ENCODE assay signal across 13 cellular contexts in the genomic region with DNA sequence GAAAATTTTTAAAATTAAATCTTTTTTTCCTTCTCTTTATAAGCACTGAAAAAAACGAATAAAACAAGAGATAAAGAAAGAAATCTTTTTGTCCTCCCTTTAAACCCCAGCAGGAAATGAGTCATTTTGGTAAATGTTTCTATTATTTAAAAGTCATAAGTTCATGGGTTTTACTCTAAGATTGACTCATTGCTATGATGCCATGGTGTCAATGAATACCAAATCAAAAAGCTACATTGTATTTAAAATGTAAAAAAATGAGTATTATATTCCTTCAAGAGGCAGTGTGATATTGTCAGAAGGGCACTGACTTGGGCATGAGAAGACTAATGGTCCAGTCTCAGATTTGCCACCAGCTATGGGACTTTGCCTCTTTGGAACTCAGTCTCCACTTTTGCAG.
A peak's percentile ranks its signal among the peaks of the same experiment; 100 is the strongest.
DNase-seq lines count a peak whose midpoint lies in the region; ATAC-seq, FAIRE-seq and TF ChIP-seq lines count a peak whose summit lies in the region.
"Had no signal": no experiment of that assay in that cellular context is flagged by ENCODE, and none has a peak within 500 bp of the region (broad histone marks: within the 10 kb centered on the region; RNA-seq: fewer than 3 reads in every experiment).

No MANE protein-coding gene starts in this region.

- POLR2A ChIA-PET in GM10248 (lab: Yijun Ruan, JAX), result no interaction called here

- intact Hi-C loops in ascending aorta (cut with DNase I), result no loop called here

- FAIRE-seq in small intestine (lab: Jason Lieb, UNC), result no peak

- 7 to 24% (median 13%) methylated on average over 1 of the region's 1 CpG for WGBS in small intestine, 3 donors

- H3K27me3 ChIP-seq in small intestine (ENCODE audit: control insufficient read depth in 2 of 2, insufficient read depth in 2 of 2, low read length in 2 of 2), result no peaks in the 10 kb centered on the region
- H3K27me3 ChIP-seq in ascending aorta, result no peaks in the 10 kb centered on the region
- H3K27me3 ChIP-seq: upper lobe of left lung had no signal

- ATAC-seq in GM19455 (IDR thresholded peaks at IDR 0.05; ENCODE audit: unreplicated experiment) (peak; percentile 84), HG03066 (IDR thresholded peaks at IDR 0.05; ENCODE audit: low read depth, unreplicated experiment) (peak; percentile 58), SK-N-SH treated with all-trans-retinoic acid at 6 μM for 48 hours (no peak)
- ATAC-seq: naive thymus-derived CD4-positive, alpha-beta T cell had no signal

- CTCF ChIA-PET in GM10248 (lab: Yijun Ruan, JAX), result interaction anchor here (0.9 to 1.5 kb wide), 2 partner anchors 11 to 14 kb away, joined by 3 read pairs; no protein-coding TSS in a partner anchor

- H3K27ac ChIP-seq in small intestine (ENCODE audit: low read depth in 1 of 2, low read length in 1 of 2), result no peak overlapping the region
- H3K27ac ChIP-seq in ascending aorta, result no peak overlapping the region
- H3K27ac ChIP-seq: upper lobe of left lung had no signal

- TF ChIP-seq CTCF in GM10248 (IDR thresholded peaks at IDR 0.05; ENCODE audit: control extremely low read depth, extremely low read depth, low read depth, missing control alignments), result no peak
- TF ChIP-seq CTCF in ascending aorta (IDR thresholded peaks at IDR 0.05), result no peak

- H3K9me3 ChIP-seq in small intestine (ENCODE audit: control insufficient read depth, low read depth) (no peaks in the 10 kb centered on the region), ascending aorta (no peaks in the 10 kb centered on the region)
- H3K9me3 ChIP-seq: upper lobe of left lung had no signal

- H3K36me3 ChIP-seq in small intestine (ENCODE audit: control insufficient read depth in 2 of 2, insufficient read depth in 2 of 2, low read length in 2 of 2), result no peaks in the 10 kb centered on the region
- no peaks in the 10 kb centered on the region for H3K36me3 ChIP-seq in ascending aorta
- H3K36me3 ChIP-seq: upper lobe of left lung had no signal

- DNase-seq in A172 (ENCODE audit: low spot score), result peak; percentile 71
- DNase-seq in small intestine, result no peak
- DNase-seq in GM10248 (ENCODE audit: extremely low spot score), result no peak
- DNase-seq in NCI-H1436 (lab: John Stamatoyannopoulos, UW), result no peak
- DNase-seq in ascending aorta (ENCODE audit: low spot score in 2 of 2), result no peak
- DNase-seq: activated B cell treated with CpG ODN at 0.5 μM for 24 hours; amygdala; naive thymus-derived CD4-positive, alpha-beta T cell; stimulated activated CD4-positive, alpha-beta T cell treated with anti-CD3 and anti-CD28 coated beads, Interleukin-4, amount 100 ng/mL, for 1 hour; upper lobe of left lung had no signal

- H3K4me1 ChIP-seq in small intestine (ENCODE audit: control insufficient read depth in 2 of 2, insufficient read depth in 1 of 2, low read depth in 1 of 2, low read length in 1 of 2) (no peaks in the 10 kb centered on the region), ascending aorta (no peaks in the 10 kb centered on the region)
- H3K4me1 ChIP-seq: upper lobe of left lung had no signal

- H3K4me3 ChIP-seq in small intestine (ENCODE audit: low read depth in 1 of 2, low read length in 2 of 2) (no peak overlapping the region), ascending aorta (no peak overlapping the region)
- H3K4me3 ChIP-seq: upper lobe of left lung had no signal

TF ChIP-seq in SK-N-SH treated with all-trans-retinoic acid at 6 μM for 48 hours, 23 proteins besides CTCF, POLR2A, EP300 and RAD21:
- peak; percentile 26; the same call in 1 of the 2 replicates for TF ChIP-seq TOX (CRISPR knock-in tag; IDR thresholded peaks at IDR 0.05; ENCODE audit: borderline replicate concordance)
- no peak for TF ChIP-seq RARB (CRISPR knock-in tag; IDR thresholded peaks at IDR 0.05)
